Comparison of ENCODE assay signal across 19 cellular contexts in the genomic region with DNA sequence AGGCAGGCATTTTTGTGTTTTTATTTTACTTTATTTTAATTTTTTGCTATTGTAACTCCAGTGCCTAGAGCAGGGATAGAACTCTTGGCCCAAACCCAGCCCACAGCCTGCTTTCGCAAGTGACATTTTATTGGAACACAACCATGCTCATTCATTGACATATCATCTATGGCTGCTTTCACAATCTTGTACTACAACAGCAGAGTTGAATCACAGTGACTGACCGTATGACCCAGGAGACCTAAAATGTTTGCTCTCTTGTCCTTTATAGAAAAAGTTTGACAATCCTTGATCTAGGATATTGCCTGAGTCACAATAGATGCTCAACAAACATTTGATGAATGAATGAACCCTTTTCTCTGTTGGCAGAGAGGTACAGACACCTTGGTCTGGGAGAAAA.
"Had no signal": no experiment of that assay in that cellular context is flagged by ENCODE, and none has a peak within 500 bp of the region (broad histone marks: within the 10 kb centered on the region; RNA-seq: fewer than 3 reads in every experiment).

No MANE protein-coding gene starts in this region.

- H3K36me3 Mint-ChIP-seq: brain had no signal

- H3K9me3 ChIP-seq: sigmoid colon, SK-N-SH, testis, upper lobe of right lung had no signal

- H3K27me3 Mint-ChIP-seq: brain; dendritic cell treated with granulocyte-macrophage colony-stimulating factor and Interleukin-4, amounts not matched to agents 40 ng/mL and 50 ng/mL, for 4 days had no signal

- ATAC-seq: naive thymus-derived CD4-positive, alpha-beta T cell; stimulated activated naive CD8-positive, alpha-beta T cell treated with anti-CD3 and anti-CD28 coated beads, Interleukin-15, Interleukin-2, amounts not matched to agents 100 U/mL and 50 U/mL, for 24 hours; upper lobe of right lung had no signal

- H3K4me1 ChIP-seq: testis, upper lobe of right lung had no signal

- H3K4me3 ChIP-seq: lung, sigmoid colon, testis, upper lobe of right lung had no signal

- H3K27me3 ChIP-seq: sigmoid colon, testis, upper lobe of right lung had no signal

- H3K36me3 ChIP-seq: sigmoid colon, upper lobe of right lung had no signal

- H3K27ac ChIP-seq: sigmoid colon, testis, upper lobe of right lung, VCaP had no signal

- DNase-seq: activated CD4-positive, alpha-beta T cell treated with anti-CD3 and anti-CD28 coated beads for 4 hours; activated naive CD4-positive, alpha-beta T cell treated with anti-CD3 and anti-CD28 coated beads, Interleukin-2, amount 50 U/mL, for 16 hours; amniotic stem cell; cerebellar nuclear complex; hippocampal formation; kidney glomerular epithelial cell; naive thymus-derived CD4-positive, alpha-beta T cell; sigmoid colon; SK-N-SH; stimulated activated CD4-positive, alpha-beta T cell treated with anti-CD3 and anti-CD28 coated beads, Interleukin-2, amount 100 ng/mL, for 48 hours; stimulated activated naive CD8-positive, alpha-beta T cell treated with anti-CD3 and anti-CD28 coated beads, Interleukin-15, Interleukin-2, amounts not matched to agents 100 U/mL and 50 U/mL, for 24 hours; T-helper 1 cell; testis; upper lobe of right lung had no signal

- H3K4me3 Mint-ChIP-seq: brain; dendritic cell treated with granulocyte-macrophage colony-stimulating factor and Interleukin-4, amounts not matched to agents 40 ng/mL and 50 ng/mL, for 4 days; naive thymus-derived CD4-positive, alpha-beta T cell had no signal

- H3K27ac Mint-ChIP-seq: brain, progenitor cell of endocrine pancreas had no signal

- H3K9ac ChIP-seq: SK-N-SH had no signal

- H3K9me3 Mint-ChIP-seq: dendritic cell treated with granulocyte-macrophage colony-stimulating factor and Interleukin-4, amounts not matched to agents 40 ng/mL and 50 ng/mL, for 4 days had no signal
